ENCODE assay signal across 13 cellular contexts in genomic region chr22:46514592-46515207, GRCh38. TPM values are rescaled to one million over a fixed set of nuclear protein-coding genes. Genes with fewer than 3 reads are reported as not detected.
DNase-seq lines count a peak whose midpoint lies in the region; ATAC-seq, FAIRE-seq and TF ChIP-seq lines count a peak whose summit lies in the region.
"Had no signal": no experiment of that assay in that cellular context is flagged by ENCODE, and none has a peak within 500 bp of the region (broad histone marks: within the 10 kb centered on the region; RNA-seq: fewer than 3 reads in every experiment).

No MANE protein-coding gene starts in this region.

- no peaks in the 10 kb centered on the region for H3K27me3 Mint-ChIP-seq in type B pancreatic cell

- H3K36me3 Mint-ChIP-seq in type B pancreatic cell = peaks cover 9% of the 10 kb centered on the region

- H3K4me3 Mint-ChIP-seq in type B pancreatic cell = no peak overlapping the region
- H3K4me3 Mint-ChIP-seq: activated T-cell treated with anti-CD3 and anti-CD28 coated beads, Interleukin-2, amount 50 U/mL, for 24 hours had no signal

- TF ChIP-seq RAD21 in A549 (conservative IDR thresholded peaks at IDR 0.05 in 1 of 2, IDR thresholded peaks at IDR 0.05 in 1 of 2) = no peak

- ATAC-seq in A549 = peak; percentile 89 to 93
- no peak for ATAC-seq in sciatic nerve
- no peak for ATAC-seq in GM19328 (IDR thresholded peaks at IDR 0.05; ENCODE audit: unreplicated experiment)

- WGBS in A549 (ENCODE audit: missing lambda C conversion rate) = 4% methylated on average over 5 of the region's 16 CpGs

- DNase-seq in A549 (ENCODE audit: low read depth in 1 of 2, low spot score in 1 of 2) (peak; percentile 64 to 72), HTR-8/SVneo (ENCODE audit: insufficient read length, low spot score) (peak; percentile 54), astrocyte of the hippocampus (ENCODE audit: low read depth, low spot score) (peak; percentile 83), hepatic stellate cell (ENCODE audit: low spot score) (peak; percentile 62), NCI-H187 (lab: John Stamatoyannopoulos, UW) (no peak), sciatic nerve (ENCODE audit: low spot score) (no peak), type B pancreatic cell (ENCODE audit: extremely low spot score, unreplicated experiment) (no peak)
- DNase-seq: activated T-cell treated with anti-CD3 and anti-CD28 coated beads, Interleukin-2, amount 50 U/mL, for 24 hours; caudate nucleus; Karpas-422; substantia nigra had no signal

- no peaks in the 10 kb centered on the region for H3K9me3 ChIP-seq in A549
- H3K9me3 ChIP-seq: lower lobe of right lung had no signal

- no peak for TF ChIP-seq EP300 in A549 (IDR thresholded peaks at IDR 0.05)

- H3K4me3 ChIP-seq in A549 = 0 out of 3 replicates have a peak overlapping the region, but pooled peaks have one; percentile 21
- H3K4me3 ChIP-seq: lower lobe of right lung had no signal

- no peak for FAIRE-seq in A549 (lab: Jason Lieb, UNC)
- FAIRE-seq in HTR-8/SVneo (lab: Jason Lieb, UNC) = no peak

- H3K4me1 ChIP-seq in A549 = peaks cover 23% of the 10 kb centered on the region
- H3K4me1 ChIP-seq: lower lobe of right lung had no signal

- H3K4me1 Mint-ChIP-seq in type B pancreatic cell (ENCODE audit: unreplicated experiment) = peaks cover 14% of the 10 kb centered on the region

- peak overlapping the region; percentile 88 for H3K4me2 ChIP-seq in A549

- H3K27ac ChIP-seq in A549 = peak overlapping the region; percentile 91 to 96
- H3K27ac ChIP-seq: lower lobe of right lung had no signal

- intact Hi-C loops in sciatic nerve (cut with DNase I) = no loop called here

- CTCF ChIA-PET in A549 (lab: Yijun Ruan, JAX) = interaction anchor here (1.1 to 2.8 kb wide), 4 partner anchors 12 to 147 kb away, joined by 3 to 12 read pairs (median 8); no protein-coding TSS in a partner anchor

- no peak overlapping the region for H3K27ac Mint-ChIP-seq in type B pancreatic cell
- H3K27ac Mint-ChIP-seq: activated T-cell treated with anti-CD3 and anti-CD28 coated beads, Interleukin-2, amount 50 U/mL, for 24 hours had no signal

- POLR2A ChIA-PET in A549 (lab: Yijun Ruan, JAX) = interaction anchor here (1.1 kb wide), 2 partner anchors 13 to 29 kb away, joined by 4 to 6 read pairs; no protein-coding TSS in a partner anchor

- no peak for TF ChIP-seq CTCF in A549 (IDR thresholded peaks at IDR 0.05)
- no peak for TF ChIP-seq CTCF in type B pancreatic cell (conservative IDR thresholded peaks at IDR 0.05)

- TF ChIP-seq POLR2A in A549 (IDR thresholded peaks at IDR 0.05; ENCODE audit: low read length) = no peak

- no peaks in the 10 kb centered on the region for H3K9me3 Mint-ChIP-seq in type B pancreatic cell
- H3K9me3 Mint-ChIP-seq: activated T-cell treated with anti-CD3 and anti-CD28 coated beads, Interleukin-2, amount 50 U/mL, for 24 hours had no signal

TF ChIP-seq in A549, 52 proteins besides CTCF, POLR2A, EP300 and RAD21:
- TF ChIP-seq SMC3 (IDR thresholded peaks at IDR 0.05) (no peak), HEYL (CRISPR knock-in tag; IDR thresholded peaks at IDR 0.05) (no peak), HDAC2 (IDR thresholded peaks at IDR 0.05) (no peak), GATA3 (IDR thresholded peaks at IDR 0.05; ENCODE audit: borderline replicate concordance) (no peak), HOXB13 (CRISPR knock-in tag; IDR thresholded peaks at IDR 0.05; ENCODE audit: low read depth) (no peak), MAZ (IDR thresholded peaks at IDR 0.05; ENCODE audit: borderline replicate concordance, low read depth, low read length) (no peak), FOSL2 (IDR thresholded peaks at IDR 0.05) (no peak), FOSL2 (CRISPR knock-in tag; IDR thresholded peaks at IDR 0.05) (peak; percentile 64), KDM1A (IDR thresholded peaks at IDR 0.05; ENCODE audit: low read depth) (no peak), MAFK (IDR thresholded peaks at IDR 0.05; ENCODE audit: partially characterized antibody) (peak; percentile 58)

RNA-seq across cellular contexts. Expression of gene CELSR1, which starts 22.7 kb away (rescaled TPM):
- 15.3 and 19.4 TPM in 2 replicates for polyA plus RNA-seq in A549 (2011; rRNA removed)
- 28.6 and 34.3 TPM in 2 replicates for polyA plus RNA-seq in A549 (2012; cell fraction: cytosol; rRNA removed)
- polyA plus RNA-seq in A549 (2012; cell fraction: nucleus; rRNA removed) = 65.9 and 84.5 TPM in 2 replicates
- polyA plus RNA-seq in A549 (2017; fragmentation: RNase III; extraction: RNeasy Plus Mini Kit Qiagen cat#74134 plus additional on column Dnase treatment) = 26.9 to 31.8 TPM (median 28.4 TPM) in 3 replicates
- 40.5 and 50.8 TPM in 2 replicates for polyA minus RNA-seq in A549 (2011; rRNA and poly(A)+ RNA removed)
- total RNA-seq in sciatic nerve = 1.9 TPM
- 27.8 and 67.1 TPM in 2 replicates for total RNA-seq in type B pancreatic cell (ENCODE audit: low replicate concordance)

Comparison
In these comparisons a context has a peak if more than half of its experiments do, and no peak if none do; other contexts are left out.
1. ATAC-seq: peak in A549 (2 of 2); none in sciatic nerve (single experiment) and GM19328 (single experiment).
2. DNase-seq: peak in A549 (2 of 2), HTR-8/SVneo (single experiment), astrocyte of the hippocampus (single experiment) and hepatic stellate cell (single experiment); none in NCI-H187 (0 of 2), sciatic nerve (single experiment) and type B pancreatic cell (single experiment).